Comparison of ENCODE assay signal across 9 cellular contexts in the genomic region with DNA sequence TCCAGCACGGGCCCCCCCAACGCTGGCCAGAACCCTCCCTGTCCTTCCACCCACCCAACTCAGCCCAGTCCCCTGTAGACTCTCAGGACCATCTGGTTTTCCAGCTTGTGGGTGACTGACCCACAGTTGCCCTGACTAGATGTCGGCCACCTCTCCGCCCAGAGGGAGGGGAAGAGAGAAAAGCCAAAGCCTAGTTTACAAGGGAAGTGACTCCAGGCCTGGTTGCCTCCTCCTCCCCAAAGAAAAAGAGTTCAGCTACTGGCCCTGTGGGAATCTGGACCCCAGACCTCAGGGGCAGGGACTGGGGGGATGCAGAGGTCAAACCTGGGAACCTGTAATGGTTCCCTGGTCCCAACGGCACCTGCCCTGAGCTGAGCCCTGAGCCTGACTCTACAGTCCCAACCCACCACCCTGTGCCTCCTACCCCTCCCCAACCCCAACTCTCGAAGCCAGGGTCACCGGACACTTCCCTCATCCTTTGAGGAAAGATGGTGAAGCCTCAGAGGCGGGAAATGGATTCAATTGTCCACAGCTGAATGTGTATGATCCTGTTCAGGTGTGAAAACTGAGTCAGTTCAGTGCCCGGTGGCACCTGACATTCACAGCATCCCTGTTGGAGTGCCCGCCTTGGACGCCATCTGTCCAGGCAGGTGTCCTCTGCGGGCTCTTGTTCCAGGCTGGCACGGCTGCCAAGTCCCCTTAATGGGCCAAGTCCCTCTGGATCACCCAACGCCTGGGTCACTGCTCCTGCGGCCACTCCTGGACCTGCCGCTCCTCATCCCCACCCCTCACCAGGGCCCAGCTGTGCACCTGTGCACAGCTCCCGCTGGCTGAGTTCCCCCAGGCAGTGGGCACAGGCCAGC. TPM values are rescaled to one million over a fixed set of nuclear protein-coding genes. Genes with fewer than 3 reads are reported as not detected.
DNase-seq lines count a peak whose midpoint lies in the region; ATAC-seq, FAIRE-seq and TF ChIP-seq lines count a peak whose summit lies in the region.
"Had no signal": no experiment of that assay in that cellular context is flagged by ENCODE, and none has a peak within 500 bp of the region (broad histone marks: within the 10 kb centered on the region; RNA-seq: fewer than 3 reads in every experiment).

No MANE protein-coding gene starts in this region.

- peak overlapping the region; percentile 78 for H3K4me2 ChIP-seq in OCI-LY3 (ENCODE audit: low read length)
- H3K4me2 ChIP-seq in endothelial cell of umbilical vein (ENCODE audit: insufficient read depth, low read length), result peak overlapping the region; percentile 53
- no peak overlapping the region for H3K4me2 ChIP-seq in parathyroid adenoma (ENCODE audit: low read length)

- TF ChIP-seq POLR2A in endothelial cell of umbilical vein (IDR thresholded peaks at IDR 0.05; ENCODE audit: low read depth, low read length), result no peak

- peak overlapping the region; percentile 61 for H3K9ac ChIP-seq in OCI-LY3 (ENCODE audit: low read length)
- peak overlapping the region; percentile 75 for H3K9ac ChIP-seq in endothelial cell of umbilical vein (replicated peaks; ENCODE audit: extremely low read depth, insufficient read depth, low read length)
- no peak overlapping the region for H3K9ac ChIP-seq in parathyroid adenoma

- no peaks in the 10 kb centered on the region for H4K20me1 ChIP-seq in OCI-LY3 (ENCODE audit: insufficient read depth, low read length)
- no peaks in the 10 kb centered on the region for H4K20me1 ChIP-seq in endothelial cell of umbilical vein (replicated peaks; ENCODE audit: control insufficient read depth, extremely low read depth, insufficient read depth, low read length)

- no peak for FAIRE-seq in endothelial cell of umbilical vein (lab: Jason Lieb, UNC)

- H2AFZ ChIP-seq in OCI-LY3 (ENCODE audit: low read depth, low read length) (no peak overlapping the region), endothelial cell of umbilical vein (ENCODE audit: low read depth, low read length) (peak overlapping the region; percentile 59), parathyroid adenoma (peak overlapping the region; percentile 77)

- H3K4me1 ChIP-seq in OCI-LY3 (ENCODE audit: low read length) (peaks cover 81% of the 10 kb centered on the region), endothelial cell of umbilical vein (ENCODE audit: control insufficient read depth, extremely low read depth, insufficient read depth, low read length) (peaks cover 31% of the 10 kb centered on the region), parathyroid adenoma (peaks cover 12% of the 10 kb centered on the region)

- no peaks in the 10 kb centered on the region for H3K9me1 ChIP-seq in endothelial cell of umbilical vein (replicated peaks; ENCODE audit: control insufficient read depth, extremely low read depth, insufficient read depth, low read length)

- TF ChIP-seq CTCF in OCI-LY3 (IDR thresholded peaks at IDR 0.05; ENCODE audit: low read depth, low read length) (no peak), endothelial cell of umbilical vein (IDR thresholded peaks at IDR 0.05; ENCODE audit: extremely low read depth in 1 of 2, insufficient read depth in 1 of 2, low read depth in 1 of 2, low read length in 2 of 2) (no peak), parathyroid adenoma (IDR thresholded peaks at IDR 0.05) (no peak)

- H3K4me3 ChIP-seq in OCI-LY3 (ENCODE audit: low read length) (peak overlapping the region; percentile 59), endothelial cell of umbilical vein (replicated peaks in 1 of 3; ENCODE audit: insufficient read depth in 1 of 3, low read depth in 1 of 3, low read length in 3 of 3) (peak overlapping the region in 1 of 3 experiments; percentile 6), parathyroid adenoma (ENCODE audit: low read depth, low read length) (no peak overlapping the region)

- dilution Hi-C loops in endothelial cell of umbilical vein (cut with MboI; ENCODE audit: extremely low pct_ligation_motif_present, low sequenced_read_pairs), result no loop called here

- no peak for ATAC-seq in activated CD4-positive, CD25-positive, alpha-beta regulatory T cell treated with anti-CD3 and anti-CD28 coated beads, Interleukin-2, amount 50 U/mL, for 24 hours

- peak overlapping the region; percentile 33; the same call in 1 of the 2 replicates for H3K27ac ChIP-seq in OCI-LY3 (ENCODE audit: low read length)
- H3K27ac ChIP-seq in endothelial cell of umbilical vein (ENCODE audit: insufficient read depth, low read depth, low read length), result peak overlapping the region; percentile 82
- H3K27ac ChIP-seq in parathyroid adenoma, result peak overlapping the region; percentile 65

- no peaks in the 10 kb centered on the region for H3K36me3 ChIP-seq in OCI-LY3 (replicated peaks; ENCODE audit: low read depth, low read length)
- no peaks in the 10 kb centered on the region for H3K36me3 ChIP-seq in endothelial cell of umbilical vein (ENCODE audit: control insufficient read depth in 2 of 2, extremely low read depth in 1 of 2, insufficient read depth in 2 of 2, low read length in 2 of 2)
- H3K36me3 ChIP-seq in parathyroid adenoma (ENCODE audit: control insufficient read depth, insufficient read depth, low read length), result no peaks in the 10 kb centered on the region

- H3K79me2 ChIP-seq in OCI-LY3 (ENCODE audit: low read length) (no peaks in the 10 kb centered on the region), endothelial cell of umbilical vein (ENCODE audit: control insufficient read depth, insufficient read depth, low read length) (no peaks in the 10 kb centered on the region), parathyroid adenoma (no peaks in the 10 kb centered on the region)

- BruUV-seq in endothelial cell of umbilical vein (replicated peaks; lab: Mats Ljungman, UMichigan), result TSS peak; percentile 65

- peak; percentile 77 for DNase-seq in CD1c-positive myeloid dendritic cell (ENCODE audit: extremely low spot score)
- DNase-seq in endothelial cell of umbilical vein (ENCODE audit: low read depth, low spot score), result no peak
- DNase-seq in HuH-7 (ENCODE audit: low spot score), result no peak
- no peak for DNase-seq in dermis blood vessel endothelial cell
- DNase-seq in RPMI8226, result no peak
- DNase-seq: activated CD4-positive, alpha-beta T cell treated with anti-CD3 and anti-CD28 coated beads, Interleukin-2, amount 10 ng/mL, durations not matched to agents 24 days and 14 days had no signal

- H3K9me3 ChIP-seq in OCI-LY3 (ENCODE audit: insufficient read depth, low read length) (no peaks in the 10 kb centered on the region), endothelial cell of umbilical vein (replicated peaks; ENCODE audit: control insufficient read depth, insufficient read depth, low read length) (no peaks in the 10 kb centered on the region), parathyroid adenoma (ENCODE audit: control insufficient read depth, low read length) (no peaks in the 10 kb centered on the region)

- H3K27me3 ChIP-seq in OCI-LY3 (ENCODE audit: low read depth, low read length), result no peaks in the 10 kb centered on the region
- H3K27me3 ChIP-seq in endothelial cell of umbilical vein (ENCODE audit: control insufficient read depth in 2 of 2, insufficient read depth in 2 of 2, low read length in 2 of 2), result no peaks in the 10 kb centered on the region
- H3K27me3 ChIP-seq in parathyroid adenoma (ENCODE audit: control insufficient read depth, insufficient read depth, low read length), result no peaks in the 10 kb centered on the region

- intact Hi-C loops in endothelial cell of umbilical vein (cut with micrococcal nuclease), result loop anchor here (1.0 to 5.0 kb wide), 8 partner anchors 8 to 681 kb away; partner anchors contain the start of genes GTSE1 and TTC38

- CTCF ChIA-PET in endothelial cell of umbilical vein (lab: Charles Lee), result interaction anchor here (0.6 to 4.9 kb wide), 7 partner anchors 9 to 123 kb away, joined by 3 to 194 read pairs (median 15); no protein-coding TSS in a partner anchor

- POLR2A ChIA-PET in endothelial cell of umbilical vein (lab: Charles Lee), result interaction anchor here (0.8 to 3.0 kb wide), 2 partner anchors 9 to 149 kb away, joined by 3 to 23 read pairs; no protein-coding TSS in a partner anchor

TF ChIP-seq in endothelial cell of umbilical vein, 7 proteins besides CTCF, POLR2A, EP300 and RAD21:
- no peak for TF ChIP-seq JUN (IDR thresholded peaks at IDR 0.05; ENCODE audit: borderline replicate concordance, insufficient read depth, insufficient read length, low read depth)
- no peak for TF ChIP-seq GATA2 (IDR thresholded peaks at IDR 0.05; ENCODE audit: insufficient read depth, insufficient read length, low read depth, low read length)
- no peak for TF ChIP-seq FOS (IDR thresholded peaks at IDR 0.05; ENCODE audit: borderline replicate concordance, insufficient read depth, low read length)

RNA-seq across cellular contexts. Expression of gene WNT7B, which starts 21.0 kb away (rescaled TPM):
- total RNA-seq in endothelial cell of umbilical vein (not detected in 2 replicates), dermis blood vessel endothelial cell (not detected in 2 replicates)
- polyA plus RNA-seq in endothelial cell of umbilical vein, result not detected in 2 replicates
- polyA plus RNA-seq in endothelial cell of umbilical vein (2011; cell fraction: cytosol; rRNA removed), result not detected in 2 replicates
- not detected in 2 replicates for polyA plus RNA-seq in endothelial cell of umbilical vein (2011; cell fraction: nucleus; rRNA removed)
- polyA plus RNA-seq in endothelial cell of umbilical vein (2012), result not detected in 2 replicates
- not detected in 2 replicates for polyA minus RNA-seq in endothelial cell of umbilical vein
- 5.2 TPM for polyA minus RNA-seq in endothelial cell of umbilical vein (2011; cell fraction: cytosol; rRNA and poly(A)+ RNA removed)
- polyA minus RNA-seq in endothelial cell of umbilical vein (2011; cell fraction: nucleus; rRNA and poly(A)+ RNA removed), result not detected in 2 replicates
- total RNA-seq: activated CD4-positive, alpha-beta T cell treated with anti-CD3 and anti-CD28 coated beads, Interleukin-2, amount 10 ng/mL, durations not matched to agents 24 days and 14 days had no signal
